8 cellular contexts compared by ENCODE assay signal in genomic region chr19:2524840-2525723, GRCh38. TPM values are rescaled to one million over a fixed set of nuclear protein-coding genes. Genes with fewer than 3 reads are reported as not detected.
DNase-seq lines count a peak whose midpoint lies in the region; ATAC-seq and TF ChIP-seq lines count a peak whose summit lies in the region.

No MANE protein-coding gene starts in this region.

- H3K27me3 ChIP-seq in HAP-1 (ENCODE audit: low read depth): no peaks in the 10 kb centered on the region
- no peaks in the 10 kb centered on the region for H3K27me3 ChIP-seq in SK-N-SH (ENCODE audit: insufficient read depth)
- H3K27me3 ChIP-seq in cardiac muscle cell: no peaks in the 10 kb centered on the region
- H3K27me3 ChIP-seq in stomach: no peaks in the 10 kb centered on the region

- DNase-seq in HAP-1 (ENCODE audit: low spot score in 2 of 2): peak; percentile 29 to 59
- DNase-seq in SK-N-SH: no peak
- DNase-seq in cardiac muscle cell (ENCODE audit: low read depth in 1 of 2, low spot score in 1 of 2): peak in 1 of 2 donors; percentile 40
- DNase-seq in stomach: peak; percentile 40
- DNase-seq in stimulated activated CD8-positive, alpha-beta memory T cell treated with anti-CD3 and anti-CD28 coated beads, Interleukin-4, amount 100 ng/mL, for 48 hours: no peak

- in situ Hi-C loops in HAP-1 (cut with MboI; ENCODE audit: low sequenced_read_pairs): no loop called here

- H3K9me2 ChIP-seq in SK-N-SH: no peaks in the 10 kb centered on the region

- no peak for ATAC-seq in HG02938 (IDR thresholded peaks at IDR 0.05; ENCODE audit: unreplicated experiment)
- no peak for ATAC-seq in GM19452 (IDR thresholded peaks at IDR 0.05; ENCODE audit: unreplicated experiment)
- no peak for ATAC-seq in GM18858 (IDR thresholded peaks at IDR 0.05; ENCODE audit: unreplicated experiment)

- H3F3A ChIP-seq in SK-N-SH (replicated peaks; ENCODE audit: insufficient read depth): peaks cover 30% of the 10 kb centered on the region

- peak overlapping the region; percentile 60; the same call in 1 of the 2 replicates for H3K4me2 ChIP-seq in SK-N-SH

- 45% methylated on average over 29 of the region's 45 CpGs for WGBS in SK-N-SH (ENCODE audit: low lambda C conversion rate)
- WGBS in stomach, 5 donors: 37 to 72% (median 49%) methylated on average over 22 to 45 of the region's 45 CpGs

- TF ChIP-seq CTCF in SK-N-SH (IDR thresholded peaks at IDR 0.05): no peak
- TF ChIP-seq CTCF in cardiac muscle cell (IDR thresholded peaks at IDR 0.05; ENCODE audit: low read depth, low read length): no peak
- TF ChIP-seq CTCF in stomach (IDR thresholded peaks at IDR 0.05): no peak

- H3K9me3 ChIP-seq in HAP-1: no peaks in the 10 kb centered on the region
- H3K9me3 ChIP-seq in SK-N-SH: no peaks in the 10 kb centered on the region
- H3K9me3 ChIP-seq in cardiac muscle cell (ENCODE audit: low read depth): no peaks in the 10 kb centered on the region
- H3K9me3 ChIP-seq in stomach: no peaks in the 10 kb centered on the region

- intact Hi-C loops in stomach (cut with DNase I; ENCODE audit: low total_unique reads): no loop called here

- H3K4me3 ChIP-seq in HAP-1 (no peak overlapping the region), SK-N-SH (ENCODE audit: low read depth in 2 of 2, low read length in 1 of 2) (peak overlapping the region; percentile 13 to 39; a peak in 2 of 4 replicates), cardiac muscle cell (no peak overlapping the region), stomach (peak overlapping the region; percentile 18 to 32 (median 28))

- TF ChIP-seq RAD21 in SK-N-SH (IDR thresholded peaks at IDR 0.05; ENCODE audit: low read length): no peak

- CTCF ChIA-PET in SK-N-SH (lab: Yijun Ruan, JAX): no interaction called here

- H3K27ac ChIP-seq in SK-N-SH (ENCODE audit: low read depth in 2 of 2, low read length in 1 of 2) (peak overlapping the region in 1 of 2 experiments; percentile 30; a peak in 2 of 4 replicates), cardiac muscle cell (peak overlapping the region; percentile 18), stomach (peak overlapping the region in 1 of 5 donors; percentile 40)

- peak overlapping the region; percentile 73; the same call in 1 of the 2 replicates for H2AFZ ChIP-seq in SK-N-SH (ENCODE audit: low read depth)

- peaks cover 22% of the 10 kb centered on the region for H3K4me1 ChIP-seq in HAP-1
- no peaks in the 10 kb centered on the region; a peak in 2 of 4 replicates for H3K4me1 ChIP-seq in SK-N-SH (ENCODE audit: control insufficient read depth in 1 of 2, insufficient read depth in 2 of 2, low read depth in 1 of 2, low read length in 1 of 2)
- peaks cover 3% of the 10 kb centered on the region for H3K4me1 ChIP-seq in cardiac muscle cell (ENCODE audit: low read depth)
- H3K4me1 ChIP-seq in stomach: peaks cover 4 to 27% (median 20%) of the 10 kb centered on the region in 4 donors

- no peaks in the 10 kb centered on the region for H3K79me2 ChIP-seq in SK-N-SH (ENCODE audit: insufficient read depth)

- H3K9ac ChIP-seq in SK-N-SH: no peak overlapping the region

- no peak for TF ChIP-seq EP300 in SK-N-SH (IDR thresholded peaks at IDR 0.05; ENCODE audit: borderline replicate concordance in 1 of 2, low read depth in 1 of 2, low read length in 1 of 2)
- no peak for TF ChIP-seq EP300 in stomach (IDR thresholded peaks at IDR 0.05)

- H3K36me3 ChIP-seq in HAP-1 (replicated peaks) (no peaks in the 10 kb centered on the region), SK-N-SH (replicated peaks in 1 of 2; ENCODE audit: control insufficient read depth in 1 of 2, insufficient read depth in 2 of 2, low read length in 1 of 2) (no peaks in the 10 kb centered on the region), cardiac muscle cell (no peaks in the 10 kb centered on the region), stomach (no peaks in the 10 kb centered on the region)

- no peaks in the 10 kb centered on the region for H4K20me1 ChIP-seq in SK-N-SH (ENCODE audit: insufficient read depth)

- TF ChIP-seq POLR2A in stomach (IDR thresholded peaks at IDR 0.05): no peak

- POLR2A ChIA-PET in SK-N-SH (lab: Yijun Ruan, JAX): no interaction called here

TF ChIP-seq in SK-N-SH, 30 proteins besides CTCF, POLR2A, EP300 and RAD21:
- no peak; the same call in 1 of the 2 replicates for TF ChIP-seq NFIC (IDR thresholded peaks at IDR 0.05; ENCODE audit: borderline replicate concordance)
- TF ChIP-seq FOSL2 (IDR thresholded peaks at IDR 0.05; ENCODE audit: borderline replicate concordance, low read depth): peak; percentile 68; the same call in 1 of the 2 replicates
- peak; percentile 47; the same call in 1 of the 2 replicates for TF ChIP-seq TCF12 (IDR thresholded peaks at IDR 0.05)
TF ChIP-seq in SK-N-SH: peak in this region for 2.

RNA-seq across cellular contexts. Expression of gene GADD45B, which starts 49.2 kb away (rescaled TPM):
- 54.0 and 67.6 TPM in 2 replicates for polyA plus RNA-seq in SK-N-SH (2012; rRNA removed)
- 29.6 and 31.6 TPM in 2 replicates for polyA plus RNA-seq in SK-N-SH (2012; cell fraction: cytosol; rRNA removed)
- polyA plus RNA-seq in SK-N-SH (2012; cell fraction: nucleus; rRNA removed): 134 and 135 TPM in 2 replicates
- total RNA-seq in cardiac muscle cell: 44.8 and 75.2 TPM in 2 replicates
- polyA plus RNA-seq in cardiac muscle cell: 30.5 and 66.4 TPM in 2 replicates
- 100 to 1,000 TPM in 1 of 5 donors, 10 to 100 TPM in 4; 61.6 to 588 (median 91.0) TPM for total RNA-seq in stomach
- 10 to 100 TPM; 52.9 to 92.1 (median 53.8) TPM for polyA plus RNA-seq in stomach

Comparison
In these comparisons a context has a peak if more than half of its experiments do, and no peak if none do; other contexts are left out.
1. DNase-seq: peak in HAP-1 (2 of 2) and stomach (single experiment); none in SK-N-SH (single experiment) and stimulated activated CD8-positive, alpha-beta memory T cell treated with anti-CD3 and anti-CD28 coated beads, Interleukin-4, amount 100 ng/mL, for 48 hours (single experiment).
2. H3K4me3 ChIP-seq: peak in SK-N-SH (2 of 2) and stomach (4 of 4); none in HAP-1 (single experiment) and cardiac muscle cell (single experiment).